In genomic region chr3:5035113-5035512, GRCh38 we compare ENCODE assay signal across 23 cellular contexts.
"Had no signal": no experiment of that assay in that cellular context is flagged by ENCODE, and none has a peak within 500 bp of the region (broad histone marks: within the 10 kb centered on the region; RNA-seq: fewer than 3 reads in every experiment).

No MANE protein-coding gene starts in this region.

- H3K4me1 Mint-ChIP-seq: neural crest cell had no signal

- H3K9me3 Mint-ChIP-seq: activated T-cell treated with anti-CD3 and anti-CD28 coated beads, Interleukin-2, amount 50 U/mL, for 24 hours; neural crest cell; stimulated activated effector memory CD8-positive, alpha-beta T cell treated with anti-CD3 and anti-CD28 coated beads, Interleukin-12 subunit alpha, Interleukin-12 subunit beta, amount 100 ng/mL, for 72 hours had no signal

- ATAC-seq: activated CD4-positive, CD25-positive, alpha-beta regulatory T cell treated with anti-CD3 and anti-CD28 coated beads, Interleukin-2, amount 50 U/mL, for 24 hours; gastroesophageal sphincter; left colon; pancreas; sciatic nerve had no signal

- H3K27me3 Mint-ChIP-seq: activated T-cell treated with anti-CD3 and anti-CD28 coated beads, Interleukin-2, amount 50 U/mL, for 24 hours had no signal

- DNase-seq: activated CD4-positive, alpha-beta T cell treated with anti-CD3 and anti-CD28 coated beads for 48 hours; activated CD4-positive, alpha-beta T cell treated with anti-CD3 and anti-CD28 coated beads, Interleukin-2, amount 50 U/mL, for 48 hours; activated CD8-positive, alpha-beta memory T cell treated with anti-CD3 and anti-CD28 coated beads, Interleukin-2, amount 50 U/mL, for 48 hours; activated gamma-delta T cell; activated naive CD4-positive, alpha-beta T cell treated with anti-CD3 and anti-CD28 coated beads, Interleukin-2, amount 50 U/mL, for 16 hours; activated T-cell treated with anti-CD3 and anti-CD28 coated beads, Interleukin-2, amount 50 U/mL, for 24 hours; central memory CD4-positive, alpha-beta T cell; left colon; mammary epithelial cell; nucleus accumbens; pancreas; retina; stimulated activated CD4-positive, alpha-beta T cell treated with anti-CD3 and anti-CD28 coated beads, Interleukin-12 subunit alpha, Interleukin-12 subunit beta, amount 100 ng/mL, for 4 hours; stimulated activated CD4-positive, alpha-beta T cell treated with anti-CD3 and anti-CD28 coated beads, Interleukin-4, amount 100 ng/mL, for 24 hours; tibial artery had no signal

- H3K4me3 Mint-ChIP-seq: activated T-cell treated with anti-CD3 and anti-CD28 coated beads, Interleukin-2, amount 50 U/mL, for 24 hours; neural crest cell; stimulated activated effector memory CD8-positive, alpha-beta T cell treated with anti-CD3 and anti-CD28 coated beads, Interleukin-12 subunit alpha, Interleukin-12 subunit beta, amount 100 ng/mL, for 72 hours had no signal

- H3K27ac Mint-ChIP-seq: activated T-cell treated with anti-CD3 and anti-CD28 coated beads, Interleukin-2, amount 50 U/mL, for 24 hours had no signal

- FAIRE-seq: endothelial cell of umbilical vein, keratinocyte, pancreas, TTC549 had no signal
